Comparison of ENCODE assay signal across 11 cellular contexts in genomic region chr11:96199563-96200025, GRCh38.
DNase-seq lines count a peak whose midpoint lies in the region; ATAC-seq and FAIRE-seq lines count a peak whose summit lies in the region.
"Had no signal": no experiment of that assay in that cellular context is flagged by ENCODE, and none has a peak within 500 bp of the region (broad histone marks: within the 10 kb centered on the region; RNA-seq: fewer than 3 reads in every experiment).

No MANE protein-coding gene starts in this region.

- peaks cover 80% of the 10 kb centered on the region for H3K4me1 Mint-ChIP-seq in activated T-cell treated with anti-CD3 and anti-CD28 coated beads, Interleukin-2, amount 50 U/mL, for 4 hours (ENCODE audit: low read depth)
- peaks cover 85% of the 10 kb centered on the region for H3K4me1 Mint-ChIP-seq in activated naive CD8-positive, alpha-beta T cell (ENCODE audit: low read depth)

- no peaks in the 10 kb centered on the region for H3K9me3 Mint-ChIP-seq in activated T-cell treated with anti-CD3 and anti-CD28 coated beads, Interleukin-2, amount 50 U/mL, for 4 hours
- peaks cover 5% of the 10 kb centered on the region for H3K9me3 Mint-ChIP-seq in activated naive CD8-positive, alpha-beta T cell (ENCODE audit: low read depth)
- H3K9me3 Mint-ChIP-seq: stimulated activated memory B cell treated with anti-CD40 and anti-IgM and Interleukin-4, amounts not matched to agents 10 μg/mL and 1 μg/mL and 100 μg/mL, for 72 hours had no signal

- peaks cover 0 to 3% (median 0%) of the 10 kb centered on the region in 5 donors for H3K27me3 ChIP-seq in subcutaneous abdominal adipose tissue (ENCODE audit: control insufficient read depth in 5 of 5, insufficient read depth in 4 of 5, low read length in 5 of 5)
- H3K27me3 ChIP-seq: BLaER1 had no signal

- no peaks in the 10 kb centered on the region for H3K27me3 Mint-ChIP-seq in activated T-cell treated with anti-CD3 and anti-CD28 coated beads, Interleukin-2, amount 50 U/mL, for 4 hours (ENCODE audit: low read depth)
- no peaks in the 10 kb centered on the region for H3K27me3 Mint-ChIP-seq in activated naive CD8-positive, alpha-beta T cell
- H3K27me3 Mint-ChIP-seq: stimulated activated memory B cell treated with anti-CD40 and anti-IgM and Interleukin-4, amounts not matched to agents 10 μg/mL and 1 μg/mL and 100 μg/mL, for 72 hours had no signal

- peak overlapping the region; percentile 93 for H3K27ac Mint-ChIP-seq in activated naive CD8-positive, alpha-beta T cell

- peaks cover 7 to 44% (median 30%) of the 10 kb centered on the region in 5 donors for H3K4me1 ChIP-seq in subcutaneous abdominal adipose tissue (ENCODE audit: control insufficient read depth in 5 of 5, insufficient read depth in 5 of 5, low read length in 5 of 5)
- H3K4me1 ChIP-seq: BLaER1 had no signal

- FAIRE-seq in islet of Langerhans (lab: Jason Lieb, UNC) (peak; percentile 51), RCC 7860 (lab: Jason Lieb, UNC) (no peak)

- peak overlapping the region; percentile 70 for H3K27ac ChIP-seq in subcutaneous abdominal adipose tissue (ENCODE audit: low read depth, low read length)
- H3K27ac ChIP-seq: BLaER1 had no signal

- ATAC-seq in activated T-cell treated with anti-CD3 and anti-CD28 coated beads, Interleukin-2, amount 50 U/mL, for 4 hours = peak; percentile 76 to 77
- ATAC-seq: stimulated activated memory B cell treated with anti-CD40 and anti-IgM and Interleukin-4, amounts not matched to agents 10 μg/mL and 1 μg/mL and 100 μg/mL, for 72 hours had no signal

- H3K9ac ChIP-seq in subcutaneous abdominal adipose tissue (ENCODE audit: low read length in 5 of 5) = no peak overlapping the region
- H3K9ac ChIP-seq: BLaER1 had no signal

- no peaks in the 10 kb centered on the region for H3K9me3 ChIP-seq in subcutaneous abdominal adipose tissue (ENCODE audit: control insufficient read depth in 5 of 5, low read length in 5 of 5)
- H3K9me3 ChIP-seq: BLaER1 had no signal

- peak; percentile 57 for DNase-seq in activated T-cell treated with anti-CD3 and anti-CD28 coated beads, Interleukin-2, amount 50 U/mL, for 4 hours
- no peak for DNase-seq in activated T-cell treated with anti-CD3 and anti-CD28 coated beads, Interleukin-2, amount 50 U/mL, for 1 hour
- DNase-seq in COLO668 (lab: John Stamatoyannopoulos, UW; ENCODE audit: unreplicated experiment) = no peak
- no peak for DNase-seq in RCC 7860 (ENCODE audit: low spot score)
- no peak for DNase-seq in C1 segment of cervical spinal cord (lab: John Stamatoyannopoulos, UW)
- DNase-seq: anterior cingulate cortex had no signal

- peak overlapping the region; percentile 47 for H3K4me3 Mint-ChIP-seq in activated T-cell treated with anti-CD3 and anti-CD28 coated beads, Interleukin-2, amount 50 U/mL, for 4 hours
- H3K4me3 Mint-ChIP-seq in activated naive CD8-positive, alpha-beta T cell = peak overlapping the region; percentile 49
- H3K4me3 Mint-ChIP-seq: stimulated activated memory B cell treated with anti-CD40 and anti-IgM and Interleukin-4, amounts not matched to agents 10 μg/mL and 1 μg/mL and 100 μg/mL, for 72 hours had no signal

- no peak overlapping the region for H3K4me3 ChIP-seq in subcutaneous abdominal adipose tissue (ENCODE audit: low read depth in 1 of 5, low read length in 5 of 5)
- H3K4me3 ChIP-seq: BLaER1 had no signal

- H3K36me3 Mint-ChIP-seq in activated T-cell treated with anti-CD3 and anti-CD28 coated beads, Interleukin-2, amount 50 U/mL, for 4 hours (ENCODE audit: insufficient read depth) = peaks cover 25% of the 10 kb centered on the region
- H3K36me3 Mint-ChIP-seq in activated naive CD8-positive, alpha-beta T cell = peaks cover 40% of the 10 kb centered on the region

- H3K36me3 ChIP-seq in subcutaneous abdominal adipose tissue (ENCODE audit: control insufficient read depth in 5 of 5, insufficient read depth in 5 of 5, low read length in 5 of 5) = no peaks in the 10 kb centered on the region
- H3K36me3 ChIP-seq: BLaER1 had no signal
